Comparison of ENCODE assay signal across 2 cellular contexts in the genomic region with DNA sequence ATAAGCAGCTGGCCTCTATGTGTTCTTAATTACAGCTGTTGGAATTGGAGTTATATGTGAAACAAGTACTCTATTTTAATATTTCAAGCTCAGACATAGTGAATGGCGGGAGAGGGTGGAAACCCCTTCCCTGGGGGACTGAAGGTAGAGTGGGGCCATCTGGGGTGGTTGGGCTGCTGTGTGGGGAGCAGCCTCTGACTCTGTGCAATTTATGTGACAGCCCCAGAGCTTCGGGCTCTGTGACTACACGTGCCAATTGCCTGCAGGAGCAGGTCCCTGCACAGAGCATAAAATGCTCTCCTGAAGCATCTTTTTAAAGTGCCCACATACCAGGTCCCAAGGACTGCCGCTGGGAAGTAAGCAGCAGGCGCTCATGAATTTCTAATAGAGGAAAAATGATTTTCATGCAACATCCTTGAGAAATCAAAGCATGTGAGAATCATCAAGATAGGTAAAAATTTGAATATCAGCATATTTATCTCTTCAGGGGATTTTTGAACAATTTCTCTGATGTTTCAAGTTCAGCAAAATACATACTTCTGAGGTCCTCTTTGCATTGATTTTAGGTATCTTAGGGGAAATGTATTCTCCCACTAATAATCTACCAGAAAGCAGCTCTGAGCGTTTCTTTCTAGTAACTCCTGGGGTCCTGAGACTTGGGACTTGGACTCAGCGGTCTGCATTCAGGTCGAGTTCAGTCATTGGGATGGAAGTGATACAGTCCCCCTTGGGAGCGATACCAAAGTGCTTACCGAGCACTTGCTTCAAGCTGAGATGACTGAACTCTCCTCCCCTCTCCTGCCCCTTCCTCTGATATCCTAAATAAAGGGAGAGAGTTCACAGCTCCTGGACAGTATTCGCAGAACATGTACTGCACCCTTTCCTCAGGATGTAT.
TF ChIP-seq lines count a peak whose summit lies in the region.

No MANE protein-coding gene starts in this region.

TF ChIP-seq in HCT116, 20 proteins besides CTCF, POLR2A, EP300 and RAD21:
- TF ChIP-seq FOSL1 (IDR thresholded peaks at IDR 0.05; ENCODE audit: low read depth) (no peak), ZNF274 (IDR thresholded peaks at IDR 0.05; ENCODE audit: low read depth, low read length) (no peak)
- TF ChIP-seq, protein P1, sequence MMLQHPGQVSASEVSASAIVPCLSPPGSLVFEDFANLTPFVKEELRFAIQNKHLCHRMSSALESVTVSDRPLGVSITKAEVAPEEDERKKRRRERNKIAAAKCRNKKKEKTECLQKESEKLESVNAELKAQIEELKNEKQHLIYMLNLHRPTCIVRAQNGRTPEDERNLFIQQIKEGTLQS (IDR thresholded peaks at IDR 0.05) = no peak

TF ChIP-seq in WTC11, 78 proteins besides CTCF, POLR2A, EP300 and RAD21:
- TF ChIP-seq, protein P2, sequence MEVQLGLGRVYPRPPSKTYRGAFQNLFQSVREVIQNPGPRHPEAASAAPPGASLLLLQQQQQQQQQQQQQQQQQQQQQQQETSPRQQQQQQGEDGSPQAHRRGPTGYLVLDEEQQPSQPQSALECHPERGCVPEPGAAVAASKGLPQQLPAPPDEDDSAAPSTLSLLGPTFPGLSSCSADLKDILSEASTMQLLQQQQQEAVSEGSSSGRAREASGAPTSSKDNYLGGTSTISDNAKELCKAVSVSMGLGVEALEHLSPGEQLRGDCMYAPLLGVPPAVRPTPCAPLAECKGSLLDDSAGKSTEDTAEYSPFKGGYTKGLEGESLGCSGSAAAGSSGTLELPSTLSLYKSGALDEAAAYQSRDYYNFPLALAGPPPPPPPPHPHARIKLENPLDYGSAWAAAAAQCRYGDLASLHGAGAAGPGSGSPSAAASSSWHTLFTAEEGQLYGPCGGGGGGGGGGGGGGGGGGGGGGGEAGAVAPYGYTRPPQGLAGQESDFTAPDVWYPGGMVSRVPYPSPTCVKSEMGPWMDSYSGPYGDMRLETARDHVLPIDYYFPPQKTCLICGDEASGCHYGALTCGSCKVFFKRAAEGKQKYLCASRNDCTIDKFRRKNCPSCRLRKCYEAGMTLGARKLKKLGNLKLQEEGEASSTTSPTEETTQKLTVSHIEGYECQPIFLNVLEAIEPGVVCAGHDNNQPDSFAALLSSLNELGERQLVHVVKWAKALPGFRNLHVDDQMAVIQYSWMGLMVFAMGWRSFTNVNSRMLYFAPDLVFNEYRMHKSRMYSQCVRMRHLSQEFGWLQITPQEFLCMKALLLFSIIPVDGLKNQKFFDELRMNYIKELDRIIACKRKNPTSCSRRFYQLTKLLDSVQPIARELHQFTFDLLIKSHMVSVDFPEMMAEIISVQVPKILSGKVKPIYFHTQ (CRISPR knock-in tag; IDR thresholded peaks at IDR 0.05) = no peak
- no peak for TF ChIP-seq JAZF1 (CRISPR knock-in tag; IDR thresholded peaks at IDR 0.05)
- no peak for TF ChIP-seq ZNF317 (CRISPR knock-in tag; IDR thresholded peaks at IDR 0.05; ENCODE audit: borderline replicate concordance, low read depth)
- TF ChIP-seq, protein P3, sequence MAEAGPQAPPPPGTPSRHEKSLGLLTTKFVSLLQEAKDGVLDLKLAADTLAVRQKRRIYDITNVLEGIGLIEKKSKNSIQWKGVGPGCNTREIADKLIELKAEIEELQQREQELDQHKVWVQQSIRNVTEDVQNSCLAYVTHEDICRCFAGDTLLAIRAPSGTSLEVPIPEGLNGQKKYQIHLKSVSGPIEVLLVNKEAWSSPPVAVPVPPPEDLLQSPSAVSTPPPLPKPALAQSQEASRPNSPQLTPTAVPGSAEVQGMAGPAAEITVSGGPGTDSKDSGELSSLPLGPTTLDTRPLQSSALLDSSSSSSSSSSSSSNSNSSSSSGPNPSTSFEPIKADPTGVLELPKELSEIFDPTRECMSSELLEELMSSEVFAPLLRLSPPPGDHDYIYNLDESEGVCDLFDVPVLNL (CRISPR knock-in tag; IDR thresholded peaks at IDR 0.05; ENCODE audit: borderline replicate concordance, low read depth) = no peak
- no peak for TF ChIP-seq ETV6 (CRISPR knock-in tag; IDR thresholded peaks at IDR 0.05)
- TF ChIP-seq, protein P4, sequence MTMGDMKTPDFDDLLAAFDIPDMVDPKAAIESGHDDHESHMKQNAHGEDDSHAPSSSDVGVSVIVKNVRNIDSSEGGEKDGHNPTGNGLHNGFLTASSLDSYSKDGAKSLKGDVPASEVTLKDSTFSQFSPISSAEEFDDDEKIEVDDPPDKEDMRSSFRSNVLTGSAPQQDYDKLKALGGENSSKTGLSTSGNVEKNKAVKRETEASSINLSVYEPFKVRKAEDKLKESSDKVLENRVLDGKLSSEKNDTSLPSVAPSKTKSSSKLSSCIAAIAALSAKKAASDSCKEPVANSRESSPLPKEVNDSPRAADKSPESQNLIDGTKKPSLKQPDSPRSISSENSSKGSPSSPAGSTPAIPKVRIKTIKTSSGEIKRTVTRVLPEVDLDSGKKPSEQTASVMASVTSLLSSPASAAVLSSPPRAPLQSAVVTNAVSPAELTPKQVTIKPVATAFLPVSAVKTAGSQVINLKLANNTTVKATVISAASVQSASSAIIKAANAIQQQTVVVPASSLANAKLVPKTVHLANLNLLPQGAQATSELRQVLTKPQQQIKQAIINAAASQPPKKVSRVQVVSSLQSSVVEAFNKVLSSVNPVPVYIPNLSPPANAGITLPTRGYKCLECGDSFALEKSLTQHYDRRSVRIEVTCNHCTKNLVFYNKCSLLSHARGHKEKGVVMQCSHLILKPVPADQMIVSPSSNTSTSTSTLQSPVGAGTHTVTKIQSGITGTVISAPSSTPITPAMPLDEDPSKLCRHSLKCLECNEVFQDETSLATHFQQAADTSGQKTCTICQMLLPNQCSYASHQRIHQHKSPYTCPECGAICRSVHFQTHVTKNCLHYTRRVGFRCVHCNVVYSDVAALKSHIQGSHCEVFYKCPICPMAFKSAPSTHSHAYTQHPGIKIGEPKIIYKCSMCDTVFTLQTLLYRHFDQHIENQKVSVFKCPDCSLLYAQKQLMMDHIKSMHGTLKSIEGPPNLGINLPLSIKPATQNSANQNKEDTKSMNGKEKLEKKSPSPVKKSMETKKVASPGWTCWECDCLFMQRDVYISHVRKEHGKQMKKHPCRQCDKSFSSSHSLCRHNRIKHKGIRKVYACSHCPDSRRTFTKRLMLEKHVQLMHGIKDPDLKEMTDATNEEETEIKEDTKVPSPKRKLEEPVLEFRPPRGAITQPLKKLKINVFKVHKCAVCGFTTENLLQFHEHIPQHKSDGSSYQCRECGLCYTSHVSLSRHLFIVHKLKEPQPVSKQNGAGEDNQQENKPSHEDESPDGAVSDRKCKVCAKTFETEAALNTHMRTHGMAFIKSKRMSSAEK (CRISPR knock-in tag; IDR thresholded peaks at IDR 0.05; ENCODE audit: borderline replicate concordance) = no peak
TF ChIP-seq in WTC11: peak in this region for 0.
